ENCODE assay signal across 8 cellular contexts in genomic region chr10:119663866-119664698, GRCh38. TPM values are rescaled to one million over a fixed set of nuclear protein-coding genes. Genes with fewer than 3 reads are reported as not detected.
A peak's percentile ranks its signal among the peaks of the same experiment; 100 is the strongest.
DNase-seq lines count a peak whose midpoint lies in the region; ATAC-seq and TF ChIP-seq lines count a peak whose summit lies in the region.

No MANE protein-coding gene starts in this region.

- H3K9me3 ChIP-seq in right cardiac atrium (ENCODE audit: control insufficient read depth, low read length) (no peaks in the 10 kb centered on the region), upper lobe of right lung (no peaks in the 10 kb centered on the region), HAP-1 (no peaks in the 10 kb centered on the region; the same call in 1 of the 2 replicates)

- WGBS in right cardiac atrium = 60% methylated on average over 12 of the region's 12 CpGs

- intact Hi-C loops in right cardiac atrium (cut with DNase I) (no loop called here), left cardiac atrium (cut with DNase I) (no loop called here), upper lobe of right lung (cut with DNase I) (no loop called here)

- DNase-seq in right cardiac atrium (no peak), left cardiac atrium (no peak), hepatic stellate cell (ENCODE audit: low spot score) (peak; percentile 66), upper lobe of right lung (no peak), HAP-1 (ENCODE audit: low spot score in 2 of 2) (no peak), NCI-H1930 (lab: John Stamatoyannopoulos, UW) (no peak), SIG-M5 (lab: John Stamatoyannopoulos, UW) (no peak)
- peak; percentile 32 to 42 for DNase-seq in activated CD4-positive, alpha-beta T cell treated with anti-CD3 and anti-CD28 coated beads, Interleukin-2, amount 50 U/mL, for 48 hours

- H3K4me1 ChIP-seq in right cardiac atrium (ENCODE audit: control insufficient read depth, insufficient read depth, low read length) (peaks cover 23% of the 10 kb centered on the region), upper lobe of right lung (peaks cover 63% of the 10 kb centered on the region), HAP-1 (no peaks in the 10 kb centered on the region)

- no peak overlapping the region for H3K4me3 ChIP-seq in right cardiac atrium (ENCODE audit: low read length)
- peak overlapping the region; percentile 4 for H3K4me3 ChIP-seq in upper lobe of right lung
- H3K4me3 ChIP-seq in HAP-1 = no peak overlapping the region

- ATAC-seq in right cardiac atrium (no peak), left cardiac atrium (no peak), upper lobe of right lung (peak; percentile 60)

- H3K27me3 ChIP-seq in right cardiac atrium (ENCODE audit: control insufficient read depth, insufficient read depth) (no peaks in the 10 kb centered on the region), upper lobe of right lung (no peaks in the 10 kb centered on the region), HAP-1 (ENCODE audit: low read depth) (no peaks in the 10 kb centered on the region)

- in situ Hi-C loops in HAP-1 (cut with MboI; ENCODE audit: low sequenced_read_pairs) = no loop called here

- peak overlapping the region; percentile 76 for H3K27ac ChIP-seq in right cardiac atrium (ENCODE audit: low read length)
- H3K27ac ChIP-seq in upper lobe of right lung = peak overlapping the region; percentile 49

- TF ChIP-seq CTCF in upper lobe of right lung (IDR thresholded peaks at IDR 0.05) = no peak

- no peaks in the 10 kb centered on the region for H3K36me3 ChIP-seq in upper lobe of right lung
- peaks cover 9% of the 10 kb centered on the region for H3K36me3 ChIP-seq in HAP-1 (replicated peaks)

RNA-seq across cellular contexts. Expression of gene BAG3, which starts 12.9 kb away (rescaled TPM):
- total RNA-seq in right cardiac atrium (100 to 1,000 TPM; 111 to 166 (median 139) TPM), left cardiac atrium (100 to 1,000 TPM; 113 to 114 TPM), upper lobe of right lung (41.5 TPM)
- polyA plus RNA-seq in right cardiac atrium = 134 TPM

Comparison
In these comparisons a context has a peak if more than half of its experiments do, and no peak if none do; other contexts are left out.
1. DNase-seq: peak in activated CD4-positive, alpha-beta T cell treated with anti-CD3 and anti-CD28 coated beads, Interleukin-2, amount 50 U/mL, for 48 hours (2 of 2) and hepatic stellate cell (single experiment); none in right cardiac atrium (0 of 3), left cardiac atrium (single experiment), upper lobe of right lung (single experiment), HAP-1 (0 of 2), NCI-H1930 (0 of 2) and SIG-M5 (single experiment).